In genomic region chr4:145938618-145939177, GRCh38 we compare ENCODE assay signal across 8 cellular contexts. TPM values are rescaled to one million over a fixed set of nuclear protein-coding genes. Genes with fewer than 3 reads are reported as not detected.
DNase-seq lines count a peak whose midpoint lies in the region; ATAC-seq and TF ChIP-seq lines count a peak whose summit lies in the region.

ZNF827 (minus strand) TSS chr4:145938823; CDS start chr4:145938407, 416 bp downstream.

- ATAC-seq in GM19023 (IDR thresholded peaks at IDR 0.05; ENCODE audit: unreplicated experiment): peak; percentile 32
- peak; percentile 42 for ATAC-seq in HG03460 (IDR thresholded peaks at IDR 0.05; ENCODE audit: unreplicated experiment)

- H3K36me3 Mint-ChIP-seq in nephron progenitor cell (ENCODE audit: low read depth): peaks cover 2% of the 10 kb centered on the region

- TF ChIP-seq CTCF in AG09309 (IDR thresholded peaks at IDR 0.05; ENCODE audit: control insufficient read depth, insufficient read depth, low read depth, low read length, missing control alignments) (no peak), Peyer's patch (IDR thresholded peaks at IDR 0.05) (peak in 2 of 6 experiments; percentile 15 to 35), fibroblast of villous mesenchyme (IDR thresholded peaks at IDR 0.05; ENCODE audit: insufficient read depth, low read depth, low read length) (no peak), nephron progenitor cell (IDR thresholded peaks at IDR 0.05) (no peak)

- peak; percentile 55 for DNase-seq in AG09309 (ENCODE audit: low read depth)
- DNase-seq in Peyer's patch: peak; percentile 76 to 88 (median 84)
- DNase-seq in activated effector memory CD4-positive, alpha-beta T cell treated with Interleukin-2 at 50 U/mL for 16 hours: peak; percentile 60
- DNase-seq in fibroblast of villous mesenchyme (ENCODE audit: low read depth): peak; percentile 55
- DNase-seq in nephron progenitor cell: peak; percentile 74

- H3K9ac ChIP-seq in stomach smooth muscle (ENCODE audit: low read length in 2 of 2): peak within 1 kb of the TSS; percentile 74 to 90

- peak within 1 kb of the TSS; percentile 99 for H3K27ac Mint-ChIP-seq in nephron progenitor cell

- H3K4me3 ChIP-seq in AG09309 (ENCODE audit: control insufficient read depth, low read depth, low read length): peak within 1 kb of the TSS; percentile 91
- peak within 1 kb of the TSS; percentile 52 to 85 (median 81) for H3K4me3 ChIP-seq in Peyer's patch
- peak within 1 kb of the TSS; percentile 80 for H3K4me3 ChIP-seq in fibroblast of villous mesenchyme (ENCODE audit: low read depth, low read length)
- peak within 1 kb of the TSS; percentile 67 to 90 for H3K4me3 ChIP-seq in stomach smooth muscle (ENCODE audit: low read length in 2 of 2)

- peak within 1 kb of the TSS; percentile 92 for H3K4me3 Mint-ChIP-seq in nephron progenitor cell

- H3K27me3 Mint-ChIP-seq in nephron progenitor cell (ENCODE audit: low read depth, poor library complexity): no peaks in the 10 kb centered on the region

- peaks cover 45% of the 10 kb centered on the region for H3K4me1 Mint-ChIP-seq in nephron progenitor cell

- H3K9me3 ChIP-seq in Peyer's patch: no peaks in the 10 kb centered on the region
- no peaks in the 10 kb centered on the region for H3K9me3 ChIP-seq in stomach smooth muscle (ENCODE audit: control insufficient read depth in 2 of 2, low read length in 2 of 2)

- TF ChIP-seq POLR2A in Peyer's patch (IDR thresholded peaks at IDR 0.05): peak; percentile 54 to 62

- H3K27ac ChIP-seq in Peyer's patch (peak within 1 kb of the TSS; percentile 92 to 95 (median 94)), stomach smooth muscle (ENCODE audit: low read length) (peak within 1 kb of the TSS; percentile 77)

- no peaks in the 10 kb centered on the region for H3K9me3 Mint-ChIP-seq in nephron progenitor cell

- H3K36me3 ChIP-seq in Peyer's patch (no peaks in the 10 kb centered on the region), stomach smooth muscle (ENCODE audit: control insufficient read depth in 2 of 2, insufficient read depth in 2 of 2, low read length in 2 of 2) (no peaks in the 10 kb centered on the region)

- peaks cover 0 to 26% (median 0%) of the 10 kb centered on the region in 4 donors for H3K4me1 ChIP-seq in Peyer's patch
- H3K4me1 ChIP-seq in stomach smooth muscle (ENCODE audit: control insufficient read depth, insufficient read depth, low read length): peaks cover 12% of the 10 kb centered on the region

- H3K27me3 ChIP-seq in Peyer's patch (no peaks in the 10 kb centered on the region), stomach smooth muscle (ENCODE audit: control insufficient read depth in 1 of 2, insufficient read depth in 2 of 2, low read length in 2 of 2) (no peaks in the 10 kb centered on the region)

RNA-seq across cellular contexts. Expression of gene ZNF827, which starts in this region (rescaled TPM):
- total RNA-seq in Peyer's patch (100 to 1,000 TPM in 1 of 4 donors, 10 to 100 TPM in 3; 46.3 to 206 (median 60.5) TPM), fibroblast of villous mesenchyme (9.1 and 12.9 TPM in 2 replicates)

Comparison
In these comparisons a context has a peak if more than half of its experiments do, and no peak if none do; other contexts are left out.
1. Peak in every context shown above with its lines: DNase-seq, ATAC-seq, H3K4me3 ChIP-seq and H3K27ac ChIP-seq.